Comparison of ENCODE assay signal across 8 cellular contexts in genomic region chr20:63434599-63435378, GRCh38. TPM values are rescaled to one million over a fixed set of nuclear protein-coding genes. Genes with fewer than 3 reads are reported as not detected.
DNase-seq lines count a peak whose midpoint lies in the region; ATAC-seq, FAIRE-seq and TF ChIP-seq lines count a peak whose summit lies in the region.

No MANE protein-coding gene starts in this region.

- H3K27ac ChIP-seq in A549, result no peak overlapping the region
- H3K27ac ChIP-seq in HepG2 (ENCODE audit: extremely low read length, insufficient read depth, low read length), result no peak overlapping the region

- no peaks in the 10 kb centered on the region for H3K36me3 Mint-ChIP-seq in activated CD4-positive, alpha-beta T cell treated with anti-CD3 and anti-CD28 coated beads for 36 hours (ENCODE audit: low read depth)

- no peaks in the 10 kb centered on the region for H3K79me2 ChIP-seq in HepG2 (ENCODE audit: insufficient read depth, low read length)

- BruUV-seq in HepG2 (replicated peaks; lab: Mats Ljungman, UMichigan), result no TSS peak

- peak overlapping the region; percentile 58 for H3K27ac Mint-ChIP-seq in activated CD4-positive, alpha-beta T cell treated with anti-CD3 and anti-CD28 coated beads for 36 hours

- H2AFZ ChIP-seq in HepG2 (ENCODE audit: low read length), result no peak overlapping the region

- in situ Hi-C loops in GM13976 (cut with MboI; ENCODE audit: low sequenced_read_pairs, unreplicated experiment) (no loop called here), HepG2 (cut with HindIII; ENCODE audit: extremely low pct_ligation_motif_present, low pct_unique_long_range_greater_than_20kb) (no loop called here)

- H3K4me1 Mint-ChIP-seq in activated CD4-positive, alpha-beta T cell treated with anti-CD3 and anti-CD28 coated beads for 36 hours, result peaks cover 6% of the 10 kb centered on the region

- TF ChIP-seq CTCF in A549 (IDR thresholded peaks at IDR 0.05) (peak; percentile 91), GM13976 (IDR thresholded peaks at IDR 0.05; ENCODE audit: borderline replicate concordance, control extremely low read depth, extremely low read depth, insufficient read depth, missing control alignments) (peak; percentile 91), HepG2 (CRISPR knock-in tag; IDR thresholded peaks at IDR 0.05) (peak; percentile 96)

- H3K27me3 ChIP-seq in HepG2 (ENCODE audit: control insufficient read depth in 1 of 2, insufficient read depth in 2 of 2, low read length in 2 of 2), result peaks cover 14 to 44% of the 10 kb centered on the region in 2 experiments

- FAIRE-seq in A549 (lab: Jason Lieb, UNC), result peak; percentile 79
- FAIRE-seq in HepG2 (lab: Jason Lieb, UNC), result peak; percentile 100

- H3K36me3 ChIP-seq in HepG2 (replicated peaks in 1 of 2; ENCODE audit: control insufficient read depth in 1 of 2, insufficient read depth in 2 of 2, low read length in 2 of 2), result no peaks in the 10 kb centered on the region

- H3K4me1 ChIP-seq in A549, result no peaks in the 10 kb centered on the region
- no peaks in the 10 kb centered on the region for H3K4me1 ChIP-seq in HepG2 (ENCODE audit: insufficient read depth, low read length)

- H3K4me3 ChIP-seq in A549 (no peak overlapping the region), HepG2 (replicated peaks in 1 of 3; ENCODE audit: insufficient read depth in 1 of 3, low read depth in 2 of 3, low read length in 3 of 3) (no peak overlapping the region)

- TF ChIP-seq POLR2A in A549 (IDR thresholded peaks at IDR 0.05; ENCODE audit: low read length), result no peak
- TF ChIP-seq POLR2A in HepG2 (IDR thresholded peaks at IDR 0.05; ENCODE audit: insufficient read depth in 1 of 2, low read depth in 2 of 2, low read length in 2 of 2), result no peak

- H3K9me3 ChIP-seq in A549 (no peaks in the 10 kb centered on the region), HepG2 (ENCODE audit: low read length) (no peaks in the 10 kb centered on the region)

- no peaks in the 10 kb centered on the region for H3K9me3 Mint-ChIP-seq in activated CD4-positive, alpha-beta T cell treated with anti-CD3 and anti-CD28 coated beads for 36 hours (ENCODE audit: low read depth)

- peak overlapping the region; percentile 33; the same call in 1 of the 3 replicates for H3K4me2 ChIP-seq in A549
- H3K4me2 ChIP-seq in HepG2 (ENCODE audit: low read depth, low read length), result no peak overlapping the region

- whole genome bisulfite sequencing in A549 (ENCODE audit: missing lambda C conversion rate), result 34% methylated on average over 29 of the region's 33 CpGs
- WGBS in HepG2 (ENCODE audit: low lambda C conversion rate), result 39% methylated on average over 33 of the region's 33 CpGs

- TF ChIP-seq EP300 in A549 (IDR thresholded peaks at IDR 0.05) (no peak), HepG2 (IDR thresholded peaks at IDR 0.05; ENCODE audit: low read depth in 2 of 2, low read length in 2 of 2) (no peak), HepG2 (CRISPR knock-in tag; IDR thresholded peaks at IDR 0.05; ENCODE audit: borderline replicate concordance) (0 out of 2 replicates have a peak, but pooled peaks have one; percentile 10)

- POLR2A ChIA-PET in A549 (lab: Yijun Ruan, JAX) (no interaction called here), HepG2 (lab: Yijun Ruan, JAX) (no interaction called here)
- POLR2A ChIA-PET in activated CD4-positive, alpha-beta T cell treated with anti-CD3 and anti-CD28 coated beads for 36 hours (lab: Charles Lee), result no interaction called here

- peaks cover 8% of the 10 kb centered on the region for H3K27me3 Mint-ChIP-seq in activated CD4-positive, alpha-beta T cell treated with anti-CD3 and anti-CD28 coated beads for 36 hours

- H3K4me3 Mint-ChIP-seq in activated CD4-positive, alpha-beta T cell treated with anti-CD3 and anti-CD28 coated beads for 36 hours, result peak overlapping the region; percentile 19

- DNase-seq in A549 (ENCODE audit: low read depth in 1 of 2, low spot score in 1 of 2) (peak; percentile 87 to 89), GM13976 (ENCODE audit: low spot score) (peak; percentile 92), NCI-H2227 treated with DMSO at 0.1 percent for 48 hours (lab: John Stamatoyannopoulos, UW) (peak; percentile 29), cerebellum (ENCODE audit: low spot score) (peak; percentile 90), HepG2 (ENCODE audit: low spot score) (peak; percentile 79)
- peak; percentile 90 for DNase-seq in activated CD4-positive, alpha-beta T cell treated with anti-CD3 and anti-CD28 coated beads for 36 hours
- DNase-seq in stimulated activated CD8-positive, alpha-beta memory T cell treated with anti-CD3 and anti-CD28 coated beads, Interleukin-12 subunit alpha, Interleukin-12 subunit beta, amount 100 ng/mL, for 1 hour (ENCODE audit: low read depth), result peak; percentile 53

- no peak overlapping the region for H3K9ac ChIP-seq in HepG2 (ENCODE audit: insufficient read depth, low read depth, low read length)

- ATAC-seq in A549 (peak; percentile 57 to 77; a peak in 5 of 6 replicates), HepG2 (peak; percentile 47), GM19455 (IDR thresholded peaks at IDR 0.05; ENCODE audit: unreplicated experiment) (no peak)
- ATAC-seq in activated CD4-positive, alpha-beta T cell treated with anti-CD3 and anti-CD28 coated beads for 36 hours, result peak; percentile 80

- CTCF ChIA-PET in A549 (lab: Yijun Ruan, JAX), result interaction anchor here (0.6 to 2.0 kb wide), 9 partner anchors 9 to 127 kb away, joined by 3 to 10 read pairs (median 4); no protein-coding TSS in a partner anchor
- CTCF ChIA-PET in activated CD4-positive, alpha-beta T cell treated with anti-CD3 and anti-CD28 coated beads for 36 hours (lab: Charles Lee), result interaction anchor here (0.8 kb wide), 1 partner anchor 20 kb away, joined by 3 read pairs; no protein-coding TSS in a partner anchor
- CTCF ChIA-PET in HepG2 (lab: Yijun Ruan, JAX; ENCODE audit: low intra/inter-chr PET ratio, low total read pairs), result interaction anchor here (0.6 kb wide), 1 partner anchor 25 kb away, joined by 3 read pairs; no protein-coding TSS in a partner anchor

- peaks cover 8% of the 10 kb centered on the region; the same call in 1 of the 2 replicates for H4K20me1 ChIP-seq in HepG2 (ENCODE audit: insufficient read depth, low read length)

- TF ChIP-seq RAD21 in A549 (conservative IDR thresholded peaks at IDR 0.05 in 1 of 2, IDR thresholded peaks at IDR 0.05 in 1 of 2) (peak; percentile 46 to 61; a peak in 4 of 5 replicates), HepG2 (CRISPR knock-in tag; IDR thresholded peaks at IDR 0.05) (peak; percentile 65)

- intact Hi-C loops in activated CD4-positive, alpha-beta T cell treated with anti-CD3 and anti-CD28 coated beads for 36 hours (cut with DNase I, micrococcal nuclease), result loop anchor here (1.0 to 5.0 kb wide), 3 partner anchors 86 to 103 kb away; partner anchors contain the start of genes PPDPF (in 2 of the 2) and PTK6 (in 1 of the 2)
- intact Hi-C loops in HepG2 (cut with micrococcal nuclease; ENCODE audit: unreplicated experiment), result no loop called here

TF ChIP-seq in A549, 52 proteins besides CTCF, POLR2A, EP300 and RAD21 (continues in another document):
- no peak for TF ChIP-seq ESRRA (IDR thresholded peaks at IDR 0.05; ENCODE audit: borderline replicate concordance, low read length)
- 0 out of 2 replicates have a peak, but pooled peaks have one; percentile 26 for TF ChIP-seq NPAS2 (CRISPR knock-in tag; IDR thresholded peaks at IDR 0.05; ENCODE audit: borderline replicate concordance)
- peak; percentile 50 for TF ChIP-seq MAX (IDR thresholded peaks at IDR 0.05)

TF ChIP-seq in HepG2, 621 proteins besides CTCF, POLR2A, EP300 and RAD21 (continues in another document):
- TF ChIP-seq SKI (IDR thresholded peaks at IDR 0.05; ENCODE audit: partially characterized antibody) (no peak), TEAD3 (CRISPR knock-in tag; optimal IDR thresholded peaks at IDR 0.05; ENCODE audit: borderline replicate concordance) (peak; percentile 100), ZNF274 (CRISPR knock-in tag; IDR thresholded peaks at IDR 0.05) (no peak; the same call in 1 of the 2 replicates), ZBTB7A (CRISPR knock-in tag; IDR thresholded peaks at IDR 0.05) (no peak), SALL1 (CRISPR knock-in tag; IDR thresholded peaks at IDR 0.05) (peak; percentile 33; the same call in 1 of the 2 replicates)

RNA-seq across cellular contexts. Expression of gene KCNQ2, which starts 37.7 kb away (rescaled TPM):
- 0.14 and 0.32 TPM in 2 replicates for polyA plus RNA-seq in A549 (2011; rRNA removed)
- 1.1 and 1.2 TPM in 2 replicates for polyA plus RNA-seq in A549 (2012; cell fraction: cytosol; rRNA removed)
- polyA plus RNA-seq in A549 (2012; cell fraction: nucleus; rRNA removed), result 0.91 and 1.3 TPM in 2 replicates
- polyA plus RNA-seq in A549 (2017; fragmentation: RNase III; extraction: RNeasy Plus Mini Kit Qiagen cat#74134 plus additional on column Dnase treatment), result 0.15 to 0.38 TPM (median 0.36 TPM) in 3 replicates
- polyA minus RNA-seq in A549 (2011; rRNA and poly(A)+ RNA removed), result not detected in 2 replicates
- total RNA-seq in activated CD4-positive, alpha-beta T cell treated with anti-CD3 and anti-CD28 coated beads for 36 hours, result not detected
- total RNA-seq in cerebellum, result 116 TPM
- not detected in 2 replicates for total RNA-seq in HepG2 (2016; rRNA removed; fragmentation: Illumina TruSeq; extraction: Trizol)
- not detected in 2 replicates for total RNA-seq in HepG2 (2016; cell fraction: cytosol; rRNA removed; fragmentation: Illumina TruSeq; extraction: Trizol; ENCODE audit: low read depth)
- not detected in 2 replicates for total RNA-seq in HepG2 (2016; cell fraction: insoluble cytoplasmic fraction; rRNA removed; fragmentation: Illumina TruSeq; extraction: Trizol)
- total RNA-seq in HepG2 (2016; cell fraction: membrane; rRNA removed; fragmentation: Illumina TruSeq; extraction: Trizol), result not detected in 2 replicates
- not detected in 2 replicates for total RNA-seq in HepG2 (2016; cell fraction: nucleus; rRNA removed; fragmentation: Illumina TruSeq; extraction: Trizol)
- polyA plus RNA-seq in HepG2 (2011; rRNA removed), result not detected in 2 replicates
- polyA plus RNA-seq in HepG2 (2011; cell fraction: cytosol; rRNA removed), result not detected in 2 replicates
- 0.03 and 0.10 TPM in 2 replicates for polyA plus RNA-seq in HepG2 (2011; cell fraction: nucleus; rRNA removed)
- not detected in 2 replicates for polyA plus RNA-seq in HepG2 (2012)
- not detected in 2 replicates for polyA plus RNA-seq in HepG2 (2016; cell fraction: cytosol; fragmentation: Illumina TruSeq; extraction: Trizol; ENCODE audit: low read depth)
- not detected in 2 replicates for polyA plus RNA-seq in HepG2 (2016; cell fraction: insoluble cytoplasmic fraction; fragmentation: Illumina TruSeq; extraction: Trizol; ENCODE audit: low read depth)
- polyA plus RNA-seq in HepG2 (2016; cell fraction: membrane; fragmentation: Illumina TruSeq; extraction: Trizol; ENCODE audit: low read depth), result not detected in 2 replicates
- polyA plus RNA-seq in HepG2 (2016; cell fraction: nucleus; fragmentation: Illumina TruSeq; extraction: Trizol; ENCODE audit: insufficient read depth, low read depth), result not detected in 2 replicates
- polyA minus RNA-seq in HepG2 (2011; rRNA and poly(A)+ RNA removed; ENCODE audit: low replicate concordance), result 0.02 and 1.2 TPM in 2 replicates
- not detected in 2 replicates for polyA minus RNA-seq in HepG2 (2011; cell fraction: cytosol; rRNA and poly(A)+ RNA removed)
- polyA minus RNA-seq in HepG2 (2011; cell fraction: nucleus; rRNA and poly(A)+ RNA removed), result not detected in 2 replicates

Comparison
In these comparisons a context has a peak if more than half of its experiments do, and no peak if none do; other contexts are left out.
1. DNase-seq: peak in every context shown above with its lines; median percentile 92 in GM13976; 90 in activated CD4-positive, alpha-beta T cell treated with anti-CD3 and anti-CD28 coated beads for 36 hours; 90 in cerebellum; 88 in A549; 79 in HepG2; 53 in stimulated activated CD8-positive, alpha-beta memory T cell treated with anti-CD3 and anti-CD28 coated beads, Interleukin-12 subunit alpha, Interleukin-12 subunit beta, amount 100 ng/mL, for 1 hour; 29 in NCI-H2227 treated with DMSO at 0.1 percent for 48 hours.
2. RNA of gene KCNQ2, which starts 37.7 kb away (total RNA-seq): 116 TPM in cerebellum (single experiment); not detected in activated CD4-positive, alpha-beta T cell treated with anti-CD3 and anti-CD28 coated beads for 36 hours and not detected in HepG2; every median in the first group is over 100 times any median in the second.
3. Of the 38 proteins assayed by ChIP-seq in both HepG2 and A549: peak only in HepG2: BHLHE40, HDAC2, PHF8, RNF2 and ZFP36; only in A549: NPAS2; in both: CTCF, MAX, RAD21 and USF2; in neither: 25; mixed calls (peak in some experiments, not most) for 3.
4. Peak in every context shown above with its lines, with median percentiles within 50 percentile points of each other: CTCF ChIP-seq.